8 cellular contexts compared by ENCODE assay signal in genomic region chr4:1011022-1011694, GRCh38. TPM values are rescaled to one million over a fixed set of nuclear protein-coding genes. Genes with fewer than 3 reads are reported as not detected.
DNase-seq lines count a peak whose midpoint lies in the region; ATAC-seq and TF ChIP-seq lines count a peak whose summit lies in the region.

Gene FGFRL1 (plus strand): TSS chr4:1011626. CDS start chr4:1012486, 860 bp downstream.

- peak within 1 kb of the TSS; percentile 93 for H2AFZ ChIP-seq in neuronal stem cell (ENCODE audit: low read length)

- H2BK5ac ChIP-seq in neuronal stem cell (ENCODE audit: low read length): peak within 1 kb of the TSS; percentile 43

- H3K27ac ChIP-seq in SJSA1: no peak within 1 kb of the TSS
- H3K27ac ChIP-seq in foreskin keratinocyte: peak within 1 kb of the TSS; percentile 94
- no peak within 1 kb of the TSS for H3K27ac ChIP-seq in neuronal stem cell (replicated peaks; ENCODE audit: low read length)
- H3K27ac ChIP-seq in stomach: peak within 1 kb of the TSS; percentile 74 to 89 (median 84)

- DNase-seq in SJSA1 (ENCODE audit: low read depth in 1 of 2, low spot score in 2 of 2) (peak; percentile 36 to 85), foreskin keratinocyte (peak; percentile 33 to 58), neuronal stem cell (ENCODE audit: low spot score) (peak; percentile 88), stomach (peak; percentile 96), NCI-H2081 (lab: John Stamatoyannopoulos, UW) (no peak)
- DNase-seq in activated gamma-delta T cell treated with anti-CD3 and anti-CD28 coated beads, Interleukin-2, amount 50 U/mL, for 16 hours (ENCODE audit: low read depth): peak; percentile 78

- no CpG with 5 or more reads among the region's 95 CpGs for WGBS in neuronal stem cell (ENCODE audit: extremely low coverage in 2 of 2, insufficient read length in 2 of 2, insufficient replicate concordance in 1 of 2), 2 donors
- 0 to 1% (median 0%) methylated on average over 9 to 91 of the region's 95 CpGs for WGBS in stomach, 5 donors

- no peak within 1 kb of the TSS for H2BK120ac ChIP-seq in neuronal stem cell (ENCODE audit: low read depth, low read length)

- H3K4me2 ChIP-seq in neuronal stem cell (ENCODE audit: insufficient read depth, low read length, poor library complexity, severe bottlenecking): peak within 1 kb of the TSS; percentile 89

- peak within 1 kb of the TSS; percentile 21 for H3K14ac ChIP-seq in neuronal stem cell (ENCODE audit: low read length)

- peak within 1 kb of the TSS; percentile 78 for H2BK15ac ChIP-seq in neuronal stem cell (ENCODE audit: low read length)

- no peak within 1 kb of the TSS for H2BK12ac ChIP-seq in neuronal stem cell (ENCODE audit: low read length)

- peaks cover 11% of the 10 kb centered on the region for H3K27me3 ChIP-seq in SJSA1 (replicated peaks)
- H3K27me3 ChIP-seq in foreskin keratinocyte: peaks cover 26% of the 10 kb centered on the region
- peaks cover 13 to 44% (median 38%) of the 10 kb centered on the region in 3 experiments for H3K27me3 ChIP-seq in neuronal stem cell (ENCODE audit: control insufficient read depth in 3 of 3, insufficient read depth in 3 of 3, low read depth in 1 of 3, low read length in 3 of 3)
- H3K27me3 ChIP-seq in stomach: peaks cover 0 to 37% (median 13%) of the 10 kb centered on the region in 3 donors

- no peak for TF ChIP-seq EP300 in stomach (IDR thresholded peaks at IDR 0.05)

- peak within 1 kb of the TSS; percentile 89 for H3K18ac ChIP-seq in neuronal stem cell (ENCODE audit: low read length)

- H3K9me3 ChIP-seq in SJSA1 (replicated peaks): no peaks in the 10 kb centered on the region
- no peaks in the 10 kb centered on the region for H3K9me3 ChIP-seq in neuronal stem cell (replicated peaks in 1 of 2; ENCODE audit: control insufficient read depth in 2 of 2, insufficient read depth in 1 of 2, low read depth in 1 of 2, low read length in 2 of 2)
- H3K9me3 ChIP-seq in stomach: peaks cover 0 to 6% (median 0%) of the 10 kb centered on the region in 4 donors

- no peak within 1 kb of the TSS for H4K91ac ChIP-seq in neuronal stem cell (ENCODE audit: low read depth, low read length, poor library complexity)

- H3K4ac ChIP-seq in neuronal stem cell (ENCODE audit: low read length): no peak within 1 kb of the TSS

- peak within 1 kb of the TSS; percentile 60 for H3K9ac ChIP-seq in neuronal stem cell (ENCODE audit: low read depth, low read length, poor library complexity)

- no peak for TF ChIP-seq POLR2A in stomach (IDR thresholded peaks at IDR 0.05)

- peak; percentile 52 for ATAC-seq in GM18498 (IDR thresholded peaks at IDR 0.05; ENCODE audit: unreplicated experiment)
- ATAC-seq in HG03196 (IDR thresholded peaks at IDR 0.05; ENCODE audit: unreplicated experiment): peak; percentile 23
- ATAC-seq in foreskin keratinocyte: peak; percentile 49

- no peak for TF ChIP-seq CTCF in foreskin keratinocyte (conservative IDR thresholded peaks at IDR 0.05)
- no peak for TF ChIP-seq CTCF in stomach (IDR thresholded peaks at IDR 0.05)

- H3K4me3 ChIP-seq in SJSA1: peak within 1 kb of the TSS; percentile 33
- peak within 1 kb of the TSS; percentile 55 to 80 for H3K4me3 ChIP-seq in neuronal stem cell (ENCODE audit: low read length in 2 of 2)
- peak within 1 kb of the TSS; percentile 65 to 79 (median 72) for H3K4me3 ChIP-seq in stomach

- peaks cover 15% of the 10 kb centered on the region for H3K79me1 ChIP-seq in neuronal stem cell (ENCODE audit: low read depth, low read length)

- intact Hi-C loops in stomach (cut with DNase I; ENCODE audit: low total_unique reads): no loop called here

- H3K36me3 ChIP-seq in SJSA1 (no peaks in the 10 kb centered on the region; the same call in 1 of the 2 replicates), neuronal stem cell (replicated peaks in 1 of 2; ENCODE audit: control insufficient read depth in 2 of 2, insufficient read depth in 2 of 2, low read length in 2 of 2) (peaks cover 7 to 20% of the 10 kb centered on the region in 2 donors), stomach (peaks cover 0 to 8% (median 0%) of the 10 kb centered on the region in 4 donors)

- H3K23ac ChIP-seq in neuronal stem cell (ENCODE audit: low read depth, low read length, poor library complexity): peak within 1 kb of the TSS; percentile 85

- H3K4me1 ChIP-seq in SJSA1 (replicated peaks) (peaks cover 17% of the 10 kb centered on the region), foreskin keratinocyte (no peaks in the 10 kb centered on the region), neuronal stem cell (ENCODE audit: control insufficient read depth in 2 of 2, insufficient read depth in 1 of 2, low read depth in 1 of 2, low read length in 2 of 2) (peaks cover 38 to 39% of the 10 kb centered on the region in 2 donors), stomach (peaks cover 29 to 55% (median 50%) of the 10 kb centered on the region in 4 donors)

- H4K8ac ChIP-seq in neuronal stem cell (ENCODE audit: low read depth, low read length): no peak within 1 kb of the TSS

- H2AK5ac ChIP-seq in neuronal stem cell (ENCODE audit: low read depth, low read length): peak within 1 kb of the TSS; percentile 99

RNA-seq across cellular contexts. Expression of gene FGFRL1, which starts in this region (rescaled TPM):
- 12.9 and 21.5 TPM in 2 replicates for total RNA-seq in SJSA1 (2014; rRNA removed; shearing (Covaris generic))
- total RNA-seq in foreskin keratinocyte (6.0 and 6.6 TPM in 2 replicates), stomach (10 to 100 TPM in 3 of 5 donors, 1 to 10 TPM in 2; 3.5 to 42.7 (median 19.6) TPM)
- polyA plus RNA-seq in foreskin keratinocyte (5.0 and 5.5 TPM in 2 replicates), stomach (10 to 100 TPM in 1 of 3 donors, 1 to 10 TPM in 2; 5.8 to 10.3 (median 9.2) TPM)
- polyA plus RNA-seq in neuronal stem cell (2013, experiment 1 of 2): 67.8 TPM
- polyA plus RNA-seq in neuronal stem cell (2013, experiment 2 of 2): 66.3 TPM

Comparison
In these comparisons a context has a peak if more than half of its experiments do, and no peak if none do; other contexts are left out.
1. DNase-seq: peak in SJSA1 (2 of 2), activated gamma-delta T cell treated with anti-CD3 and anti-CD28 coated beads, Interleukin-2, amount 50 U/mL, for 16 hours (single experiment), foreskin keratinocyte (2 of 2), neuronal stem cell (single experiment) and stomach (single experiment); none in NCI-H2081 (0 of 2).
2. H3K27ac ChIP-seq: peak in foreskin keratinocyte (single experiment) and stomach (5 of 5); none in SJSA1 (single experiment) and neuronal stem cell (single experiment).
3. Peak in every context shown above with its lines, with median percentiles within 50 percentile points of each other: ATAC-seq and H3K4me3 ChIP-seq.